ENCODE assay signal across 38 cellular contexts in genomic region chr15:82792068-82792467, GRCh38. TPM values are rescaled to one million over a fixed set of nuclear protein-coding genes. Genes with fewer than 3 reads are reported as not detected.
"Had no signal": no experiment of that assay in that cellular context is flagged by ENCODE, and none has a peak within 500 bp of the region (broad histone marks: within the 10 kb centered on the region; RNA-seq: fewer than 3 reads in every experiment).

No MANE protein-coding gene starts in this region.

- H3K27me3 ChIP-seq: cardiac muscle cell, colonic mucosa, heart left ventricle, sigmoid colon, stomach, thyroid gland, upper lobe of left lung, vagina had no signal

- H3K4me2 ChIP-seq: smooth muscle cell had no signal

- H3K27ac ChIP-seq: cardiac muscle cell, colonic mucosa, heart left ventricle, lower lobe of right lung, sigmoid colon, stomach, thyroid gland, upper lobe of left lung, vagina, VCaP had no signal

- H3K9me3 ChIP-seq: colonic mucosa, lower lobe of right lung, mucosa of descending colon, sigmoid colon, stomach, thyroid gland, upper lobe of left lung, vagina had no signal

- H3K4me3 ChIP-seq: cardiac muscle cell, colonic mucosa, heart left ventricle, lower lobe of right lung, mucosa of descending colon, sigmoid colon, smooth muscle cell, stomach, thyroid gland, upper lobe of left lung, vagina had no signal

- ATAC-seq: activated T-cell treated with anti-CD3 and anti-CD28 coated beads, Interleukin-2, amount 50 U/mL, for 72 hours; heart left ventricle; left lobe of liver; lower lobe of right lung; mucosa of descending colon; natural killer cell treated with Interleukin-12 subunit alpha and Interleukin-12 subunit beta and Interleukin-15 and Interleukin-18, amount 100 ng/mL, for 72 hours; stimulated activated memory B cell treated with anti-CD40 and anti-IgM and Interleukin-4, amounts not matched to agents 10 μg/mL and 1 μg/mL and 100 μg/mL, for 72 hours had no signal

- H3K4me1 ChIP-seq: colonic mucosa, lower lobe of right lung, sigmoid colon, stomach, thyroid gland, upper lobe of left lung, vagina had no signal

- DNase-seq: activated CD4-positive, alpha-beta T cell treated with anti-CD3 and anti-CD28 coated beads for 4 hours; activated CD4-positive, alpha-beta T cell treated with anti-CD3 and anti-CD28 coated beads, Interleukin-2, amount 50 U/mL, for 4 hours; activated effector memory CD4-positive, alpha-beta T cell treated with Interleukin-2 at 50 U/mL for 16 hours; activated naive CD4-positive, alpha-beta T cell treated with anti-CD3 and anti-CD28 coated beads, Interleukin-2, amount 10 ng/mL, durations not matched to agents 7 days and 5 days; activated naive CD8-positive, alpha-beta T cell treated with anti-CD3 and anti-CD28 coated beads, Interleukin-2, amount 10 ng/mL, durations not matched to agents 7 days and 5 days; activated T-cell treated with anti-CD3 and anti-CD28 coated beads for 4 hours; activated T-cell treated with anti-CD3 and anti-CD28 coated beads, Interleukin-2, amount 50 U/mL, for 72 hours; cerebellar nuclear complex; colonic mucosa; effector CD8-positive, alpha-beta T cell; heart left ventricle; hypothalamus; kidney glomerular epithelial cell; lower lobe of right lung; mesendoderm; mucosa of descending colon; sigmoid colon; stimulated activated CD4-positive, alpha-beta T cell treated with anti-CD3 and anti-CD28 coated beads, Interleukin-1b, Interleukin-23, amount 100 ng/mL, for 48 hours; stimulated activated CD4-positive, alpha-beta T cell treated with anti-CD3 and anti-CD28 coated beads, Interleukin-4, amount 100 ng/mL, for 4 hours; stimulated activated CD8-positive, alpha-beta memory T cell treated with anti-CD3 and anti-CD28 coated beads, Interleukin-4, amount 100 ng/mL, for 48 hours; stomach; T-helper 9 cell; thyroid gland; upper lobe of left lung had no signal

- H3K36me3 ChIP-seq: colonic mucosa, lower lobe of right lung, sigmoid colon, stomach, thyroid gland, upper lobe of left lung, vagina had no signal

- FAIRE-seq: TTC549 had no signal

RNA-seq across cellular contexts. Expression of gene FSD2, which starts 13.8 kb away (rescaled TPM):
- total RNA-seq: activated naive CD8-positive, alpha-beta T cell treated with anti-CD3 and anti-CD28 coated beads, Interleukin-2, amount 10 ng/mL, durations not matched to agents 7 days and 5 days; activated T-cell treated with anti-CD3 and anti-CD28 coated beads, Interleukin-2, amount 50 U/mL, for 72 hours; colonic mucosa; dermis microvascular lymphatic vessel endothelial cell; fibroblast of lung; fibroblast of villous mesenchyme; left lobe of liver; mucosa of descending colon; natural killer cell treated with Interleukin-12 subunit alpha and Interleukin-12 subunit beta and Interleukin-15 and Interleukin-18, amount 100 ng/mL, for 72 hours; osteoblast; posterior vena cava; renal cortical epithelial cell; sigmoid colon; smooth muscle cell; vagina had no signal
- polyA plus RNA-seq: fibroblast of lung, sigmoid colon, smooth muscle cell had no signal
